Comparison of ENCODE assay signal across 7 cellular contexts in genomic region chr7:50449501-50449880, GRCh38. TPM values are rescaled to one million over a fixed set of nuclear protein-coding genes. Genes with fewer than 3 reads are reported as not detected.
DNase-seq lines count a peak whose midpoint lies in the region; ATAC-seq and TF ChIP-seq lines count a peak whose summit lies in the region.

No MANE protein-coding gene starts in this region.

- intact Hi-C loops in sigmoid colon (cut with DNase I): no loop called here

- peak; percentile 24 for DNase-seq in OCI-M1 (lab: John Stamatoyannopoulos, UW)
- DNase-seq in sigmoid colon: no peak
- no peak for DNase-seq in NCI-H1417 treated with DMSO at 0.1 percent for 48 hours (lab: John Stamatoyannopoulos, UW)
- no peak for DNase-seq in GM10266 (ENCODE audit: extremely low spot score)
- DNase-seq in KBM-7: no peak

- TF ChIP-seq EP300 in sigmoid colon (IDR thresholded peaks at IDR 0.05): no peak

- H3K4me1 ChIP-seq in esophagus (ENCODE audit: control insufficient read depth in 2 of 2, insufficient read depth in 2 of 2, low read length in 1 of 2) (peaks cover 3 to 4% of the 10 kb centered on the region in 2 donors), sigmoid colon (peaks cover 0 to 17% (median 13%) of the 10 kb centered on the region in 4 donors)

- peak overlapping the region; percentile 86 to 87 for H3K4me3 ChIP-seq in esophagus (ENCODE audit: low read depth in 1 of 2, low read length in 2 of 2)
- peak overlapping the region; percentile 63 to 92 (median 80) for H3K4me3 ChIP-seq in sigmoid colon

- H3K36me3 ChIP-seq in esophagus (ENCODE audit: control insufficient read depth in 2 of 2, insufficient read depth in 2 of 2, low read length in 1 of 2) (peaks cover 0 to 4% of the 10 kb centered on the region in 2 donors), sigmoid colon (peaks cover 0 to 27% (median 16%) of the 10 kb centered on the region in 4 donors)

- H3K27ac ChIP-seq in esophagus (ENCODE audit: low read depth in 2 of 2, low read length in 1 of 2) (peak overlapping the region; percentile 81 to 90), sigmoid colon (peak overlapping the region; percentile 79 to 83 (median 81))

- TF ChIP-seq CTCF in sigmoid colon (IDR thresholded peaks at IDR 0.05) (no peak), GM10266 (IDR thresholded peaks at IDR 0.05; ENCODE audit: control insufficient read depth, insufficient read depth, low read depth, missing control alignments) (no peak)

- WGBS in esophagus, 2 donors: 6 to 8% methylated on average over 5 of the region's 5 CpGs
- 8 to 16% methylated on average over 5 of the region's 5 CpGs for WGBS in sigmoid colon, 2 donors

- ATAC-seq in GM19452 (IDR thresholded peaks at IDR 0.05; ENCODE audit: unreplicated experiment): peak; percentile 0

- in situ Hi-C loops in KBM-7 (cut with MboI; ENCODE audit: low pct_unique_long_range_greater_than_20kb, low sequenced_read_pairs): no loop called here

- H3K27me3 ChIP-seq in esophagus (ENCODE audit: control insufficient read depth in 1 of 2, insufficient read depth in 2 of 2, low read length in 2 of 2): no peaks in the 10 kb centered on the region
- no peaks in the 10 kb centered on the region for H3K27me3 ChIP-seq in sigmoid colon

- TF ChIP-seq POLR2A in sigmoid colon (IDR thresholded peaks at IDR 0.05): no peak

- H3K9me3 ChIP-seq in esophagus (ENCODE audit: control insufficient read depth in 2 of 2, insufficient read depth in 1 of 2, low read depth in 1 of 2, low read length in 1 of 2) (no peaks in the 10 kb centered on the region), sigmoid colon (no peaks in the 10 kb centered on the region)

RNA-seq across cellular contexts. Expression of gene FIGNL1, which starts 0.7 kb away (rescaled TPM):
- polyA plus RNA-seq in esophagus (10 to 100 TPM in 1 of 2 donors, 1 to 10 TPM in 1; 7.7 to 10.7 TPM), sigmoid colon (1 to 10 TPM in 2 of 3 donors, under 1 TPM in 1; 0.60 to 6.4 (median 6.0) TPM)
- 1 to 10 TPM; 6.9 to 8.6 (median 7.2) TPM for total RNA-seq in sigmoid colon
